In genomic region chr1:63112155-63112914, GRCh38 we compare ENCODE assay signal across 12 cellular contexts.
DNase-seq lines count a peak whose midpoint lies in the region; ATAC-seq, FAIRE-seq and TF ChIP-seq lines count a peak whose summit lies in the region.
"Had no signal": no experiment of that assay in that cellular context is flagged by ENCODE, and none has a peak within 500 bp of the region (broad histone marks: within the 10 kb centered on the region; RNA-seq: fewer than 3 reads in every experiment).

No MANE protein-coding gene starts in this region.

- H3K4me1 Mint-ChIP-seq in activated CD4-positive, alpha-beta T cell treated with anti-CD3 and anti-CD28 coated beads, Interleukin-2, amount 10 ng/mL, durations not matched to agents 7 days and 5 days = no peaks in the 10 kb centered on the region

- ATAC-seq in GM18861 (IDR thresholded peaks at IDR 0.05; ENCODE audit: unreplicated experiment) = no peak

- in situ Hi-C loops in ACHN (cut with HindIII; ENCODE audit: low pct_ligation_motif_present, low pct_unique_long_range_greater_than_20kb, low sequenced_read_pairs) = no loop called here

- peak; percentile 37 for FAIRE-seq in GM19239 (lab: Jason Lieb, UNC)

- no peaks in the 10 kb centered on the region for H3K36me3 Mint-ChIP-seq in activated CD4-positive, alpha-beta T cell treated with anti-CD3 and anti-CD28 coated beads, Interleukin-2, amount 10 ng/mL, durations not matched to agents 7 days and 5 days (ENCODE audit: low read depth)

- DNase-seq in ACHN = peak; percentile 18
- DNase-seq in GM19239 (ENCODE audit: insufficient read length, low spot score) = no peak
- DNase-seq in NB4 (ENCODE audit: low read depth) = peak; percentile 46
- peak; percentile 68 for DNase-seq in fibroblast of gingiva (ENCODE audit: low read depth)
- DNase-seq in GM19238 (ENCODE audit: insufficient read length, low spot score) = no peak
- DNase-seq in activated CD4-positive, alpha-beta T cell treated with anti-CD3 and anti-CD28 coated beads, Interleukin-2, amount 10 ng/mL, durations not matched to agents 7 days and 5 days = no peak
- DNase-seq in KG1 (lab: John Stamatoyannopoulos, UW) = no peak
- DNase-seq: activated T-cell treated with anti-CD3 and anti-CD28 coated beads for 4 hours, COR-L47, endodermal cell had no signal

- H3K4me3 ChIP-seq in NB4 (ENCODE audit: low read depth, low read length) = no peak overlapping the region
- H3K4me3 ChIP-seq: lung had no signal

- H3K9me3 Mint-ChIP-seq in activated CD4-positive, alpha-beta T cell treated with anti-CD3 and anti-CD28 coated beads, Interleukin-2, amount 10 ng/mL, durations not matched to agents 7 days and 5 days = no peaks in the 10 kb centered on the region
- H3K9me3 Mint-ChIP-seq: endodermal cell had no signal

- POLR2A ChIA-PET in activated CD4-positive, alpha-beta T cell treated with anti-CD3 and anti-CD28 coated beads, Interleukin-2, amount 10 ng/mL, durations not matched to agents 7 days and 5 days (lab: Charles Lee) = no interaction called here

- peaks cover 17% of the 10 kb centered on the region for H3K27me3 Mint-ChIP-seq in activated CD4-positive, alpha-beta T cell treated with anti-CD3 and anti-CD28 coated beads, Interleukin-2, amount 10 ng/mL, durations not matched to agents 7 days and 5 days

- no peak for TF ChIP-seq POLR2A in NB4 (IDR thresholded peaks at IDR 0.05; ENCODE audit: extremely low read depth, insufficient read length)

- CTCF ChIA-PET in activated CD4-positive, alpha-beta T cell treated with anti-CD3 and anti-CD28 coated beads, Interleukin-2, amount 10 ng/mL, durations not matched to agents 7 days and 5 days (lab: Charles Lee) = no interaction called here

- no peak overlapping the region for H3K4me3 Mint-ChIP-seq in activated CD4-positive, alpha-beta T cell treated with anti-CD3 and anti-CD28 coated beads, Interleukin-2, amount 10 ng/mL, durations not matched to agents 7 days and 5 days
- H3K4me3 Mint-ChIP-seq: endodermal cell had no signal

- no peak overlapping the region for H3K27ac Mint-ChIP-seq in activated CD4-positive, alpha-beta T cell treated with anti-CD3 and anti-CD28 coated beads, Interleukin-2, amount 10 ng/mL, durations not matched to agents 7 days and 5 days
- H3K27ac Mint-ChIP-seq: endodermal cell had no signal

- no peak for TF ChIP-seq CTCF in NB4 (IDR thresholded peaks at IDR 0.05; ENCODE audit: low read depth, low read length)

Comparison
In these comparisons a context has a peak if more than half of its experiments do, and no peak if none do; other contexts are left out.
1. DNase-seq: peak in ACHN (single experiment), NB4 (single experiment) and fibroblast of gingiva (single experiment); none in GM19239 (single experiment), GM19238 (single experiment), activated CD4-positive, alpha-beta T cell treated with anti-CD3 and anti-CD28 coated beads, Interleukin-2, amount 10 ng/mL, durations not matched to agents 7 days and 5 days (single experiment) and KG1 (single experiment).